ENCODE assay signal across 1 cellular context in genomic region chr19:7395793-7396192, GRCh38.
TF ChIP-seq lines count a peak whose summit lies in the region.

No MANE protein-coding gene starts in this region.

TF ChIP-seq in SK-N-SH, 30 proteins besides CTCF, POLR2A, EP300 and RAD21 (continued from another document):
- TF ChIP-seq IRF3 (IDR thresholded peaks at IDR 0.05; ENCODE audit: low read depth, low read length) (no peak), MEF2A (IDR thresholded peaks at IDR 0.05; ENCODE audit: borderline replicate concordance, low read depth) (no peak), ZBTB33 (IDR thresholded peaks at IDR 0.05; ENCODE audit: borderline replicate concordance, low read depth) (no peak), GABPA (IDR thresholded peaks at IDR 0.05; ENCODE audit: low read depth) (no peak)
